Comparison of ENCODE assay signal across 8 cellular contexts in the genomic region with DNA sequence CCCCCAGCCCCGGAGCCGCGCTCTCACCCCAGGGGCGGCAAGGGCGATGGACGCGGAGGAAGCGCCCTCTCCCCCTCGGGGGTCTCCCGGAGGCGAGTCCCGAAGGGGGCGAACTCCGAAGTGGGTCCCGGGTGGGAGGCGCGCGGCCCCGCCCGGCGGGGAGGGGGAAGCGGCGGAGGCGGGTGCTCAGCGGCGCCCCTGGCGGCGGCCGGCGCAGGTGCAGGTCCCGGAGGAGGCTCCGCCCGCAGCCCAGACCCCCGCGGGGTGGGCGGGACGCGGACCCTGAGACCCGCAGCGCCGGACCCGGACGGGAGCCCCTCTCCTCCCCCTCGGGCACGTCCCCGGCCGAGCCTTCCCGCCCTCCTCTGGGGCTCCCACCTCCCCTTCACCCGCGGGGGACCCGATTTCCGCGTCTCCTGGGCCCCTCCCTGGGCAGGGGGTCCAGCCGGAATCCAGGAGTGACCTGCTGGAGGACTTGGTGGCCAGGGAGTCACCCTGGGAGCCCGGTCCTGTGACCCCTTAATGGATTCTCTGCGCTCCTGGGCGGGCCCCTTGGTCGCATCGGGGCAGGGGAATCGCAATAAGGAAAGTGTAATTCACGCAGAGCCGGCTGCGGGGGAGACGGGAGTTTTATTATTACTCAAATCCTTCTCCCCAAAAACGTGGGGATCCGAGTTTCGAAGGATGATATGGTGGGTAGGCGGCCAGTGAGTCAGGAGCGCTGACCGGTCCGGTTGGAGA. TPM values are rescaled to one million over a fixed set of nuclear protein-coding genes. Genes with fewer than 3 reads are reported as not detected.
DNase-seq lines count a peak whose midpoint lies in the region; ATAC-seq, FAIRE-seq and TF ChIP-seq lines count a peak whose summit lies in the region.
"Not testable (repeated sequence)": the region's sequence is repeated elsewhere in the genome, so short reads cannot be mapped to it uniquely, and the experiment has no call there.

No MANE protein-coding gene starts in this region.

- H3K56ac ChIP-seq in H1 (replicated peaks; ENCODE audit: insufficient read length, low read depth, low read length): not testable (repeated sequence)

- H2BK15ac ChIP-seq in H1 (ENCODE audit: low read length): not testable (repeated sequence)

- CTCF ChIA-PET in OCI-LY7 (lab: Charles Lee; ENCODE audit: unreplicated experiment): interaction anchor here (1.5 kb wide), 1 partner anchor 29 kb away, joined by 5 read pairs; no protein-coding TSS in a partner anchor
- CTCF ChIA-PET in H1 (lab: Charles Lee; ENCODE audit: partially characterized antibody): interaction anchor here (1.5 to 1.9 kb wide), 3 partner anchors 42 to 61 kb away, joined by 6 to 8 read pairs (median 6); no protein-coding TSS in a partner anchor

- not testable (repeated sequence) for H2BK120ac ChIP-seq in H1 (replicated peaks; ENCODE audit: low read depth, low read length)

- H3K4me3 ChIP-seq in DND-41 (ENCODE audit: low read depth in 1 of 2, low read length in 2 of 2): not testable (repeated sequence)
- H3K4me3 ChIP-seq in OCI-LY7 (ENCODE audit: low read depth, low read length, poor library complexity, severe bottlenecking) (peak overlapping the region; percentile 67), H1 (ENCODE audit: extremely low read depth in 1 of 4, insufficient read depth in 2 of 4, low read depth in 3 of 4, low read length in 4 of 4) (peak overlapping the region in 1 of 4 experiments; percentile 39; a peak in 1 of 8 replicates), tibial artery (peak overlapping the region; percentile 47 to 50)

- peaks cover 14% of the 10 kb centered on the region for H4K20me1 ChIP-seq in DND-41 (ENCODE audit: insufficient read depth, low read length)
- H4K20me1 ChIP-seq in OCI-LY7 (ENCODE audit: insufficient read depth, low read length); H1 (replicated peaks in 1 of 2; ENCODE audit: control insufficient read depth in 1 of 2, insufficient read depth in 2 of 2, low read length in 2 of 2): not testable (repeated sequence)

- peak overlapping the region; percentile 80 for H3K27ac Mint-ChIP-seq in osteocyte (ENCODE audit: unreplicated experiment)

- WGBS in H1 (ENCODE audit: extremely low coverage in 1 of 2, insufficient coverage in 1 of 2, insufficient read length in 1 of 2, insufficient replicate concordance in 2 of 2, low coverage in 1 of 2, low lambda C conversion rate in 2 of 2, missing lambda C conversion rate in 1 of 2), 2 experiments: 33% methylated on average over 10 of the region's 71 CpGs; no CpG with 5 or more reads in 1 of the 2 experiments

- H2AFZ ChIP-seq in DND-41 (ENCODE audit: low read depth, low read length); OCI-LY7 (ENCODE audit: low read length); H1 (ENCODE audit: low read length): not testable (repeated sequence)

- ATAC-seq in DND-41 (ENCODE audit: insufficient read depth, low read depth) (peak; percentile 18), HG02642 (IDR thresholded peaks at IDR 0.05; ENCODE audit: poor library complexity, unreplicated experiment) (peak; percentile 39), left colon (peak; percentile 36)

- H4K5ac ChIP-seq in H1 (ENCODE audit: insufficient read length, low read depth, low read length): not testable (repeated sequence)

- H3K27ac ChIP-seq in DND-41 (ENCODE audit: low read length) (peak overlapping the region; percentile 83), tibial artery (peak overlapping the region in 1 of 2 donors; percentile 64)
- not testable (repeated sequence) for H3K27ac ChIP-seq in OCI-LY7 (ENCODE audit: low read depth, low read length, poor library complexity, severe bottlenecking); H1 (ENCODE audit: low read depth, low read length)

- H3K79me2 ChIP-seq in DND-41 (ENCODE audit: insufficient read depth, low read length) (peaks cover 37% of the 10 kb centered on the region), H1 (ENCODE audit: control insufficient read depth in 1 of 2, insufficient read depth in 2 of 2, low read length in 2 of 2) (peaks cover 0 to 21% of the 10 kb centered on the region in 2 experiments; a peak in 2 of 4 replicates)
- not testable (repeated sequence) for H3K79me2 ChIP-seq in OCI-LY7 (ENCODE audit: insufficient read depth, low read depth, low read length)

- H4K8ac ChIP-seq in H1 (ENCODE audit: extremely low read depth, insufficient read depth, low read length): not testable (repeated sequence)

- H3K9me3 ChIP-seq in DND-41 (ENCODE audit: insufficient read depth, low read length, severe bottlenecking); OCI-LY7 (ENCODE audit: low read length); H1 (ENCODE audit: insufficient read depth in 2 of 2, low read depth in 1 of 2, low read length in 1 of 2); tibial artery: not testable (repeated sequence)

- not testable (repeated sequence) for TF ChIP-seq RAD21 in H1 (IDR thresholded peaks at IDR 0.05 in 1 of 2, conservative IDR thresholded peaks at IDR 0.05 in 1 of 2; ENCODE audit: low read depth in 2 of 2, low read length in 2 of 2)

- H3K4me3 Mint-ChIP-seq in osteocyte (ENCODE audit: unreplicated experiment): peak overlapping the region; percentile 65

- not testable (repeated sequence) for H3K27me3 Mint-ChIP-seq in osteocyte (ENCODE audit: unreplicated experiment)

- H3K4me2 ChIP-seq in DND-41 (ENCODE audit: insufficient read depth, low read length) (peak overlapping the region; percentile 39), OCI-LY7 (ENCODE audit: low read length) (peak overlapping the region; percentile 68), H1 (ENCODE audit: insufficient read depth in 1 of 2, low read depth in 2 of 2, low read length in 2 of 2) (peak overlapping the region; percentile 52 to 75; a peak in 2 of 4 replicates)

- H3K36me3 ChIP-seq in DND-41 (ENCODE audit: insufficient read depth, low read length): peaks cover 20% of the 10 kb centered on the region
- not testable (repeated sequence) for H3K36me3 ChIP-seq in OCI-LY7 (ENCODE audit: insufficient read depth, low read length); H1 (ENCODE audit: control insufficient read depth in 2 of 4, insufficient read depth in 4 of 4, low read length in 3 of 4); tibial artery

- H3K4me1 ChIP-seq in DND-41 (ENCODE audit: insufficient read depth, low read length) (peaks cover 56% of the 10 kb centered on the region), OCI-LY7 (ENCODE audit: insufficient read depth, low read length, poor library complexity, severe bottlenecking) (peaks cover 51% of the 10 kb centered on the region), H1 (replicated peaks in 1 of 4; ENCODE audit: control insufficient read depth in 3 of 4, insufficient read depth in 4 of 4, low read length in 3 of 4) (peaks cover 10 to 49% (median 42%) of the 10 kb centered on the region in 4 experiments), tibial artery (peaks cover 0 to 38% (median 25%) of the 10 kb centered on the region in 4 donors)

- not testable (repeated sequence) for H3K18ac ChIP-seq in H1 (ENCODE audit: extremely low read depth, low read length)

- not testable (repeated sequence) for H3K4ac ChIP-seq in H1 (replicated peaks; ENCODE audit: insufficient read length, low read depth, low read length)

- not testable (repeated sequence) for H2AK5ac ChIP-seq in H1 (ENCODE audit: low read depth, low read length)

- H4K91ac ChIP-seq in H1 (replicated peaks; ENCODE audit: insufficient read length, low read length): not testable (repeated sequence)

- DNase-seq in DND-41; OCI-LY7 (ENCODE audit: low spot score); H1 (ENCODE audit: low read depth in 1 of 2, low spot score in 2 of 2); left colon; osteocyte (ENCODE audit: extremely low spot score, unreplicated experiment); tibial artery: not testable (repeated sequence)
- DNase-seq in activated effector memory CD4-positive, alpha-beta T cell treated with anti-CD3 and anti-CD28 coated beads, Interleukin-2, amount 50 U/mL, for 16 hours: peak; percentile 77

- FAIRE-seq in H1 (lab: Jason Lieb, UNC): not testable (repeated sequence)

- not testable (repeated sequence) for H2BK12ac ChIP-seq in H1 (ENCODE audit: low read depth, low read length)

- H3K23me2 ChIP-seq in H1 (ENCODE audit: low read depth, low read length): peaks cover 21% of the 10 kb centered on the region; the same call in 1 of the 2 replicates

- intact Hi-C loops in OCI-LY7 (cut with micrococcal nuclease; ENCODE audit: unreplicated experiment); left colon (cut with DNase I, micrococcal nuclease); tibial artery (cut with DNase I; ENCODE audit: low total_unique reads): not testable (repeated sequence)

- TF ChIP-seq CTCF in DND-41 (IDR thresholded peaks at IDR 0.05; ENCODE audit: borderline replicate concordance, extremely low read depth, low read length, poor library complexity, severe bottlenecking); OCI-LY7 (conservative IDR thresholded peaks at IDR 0.05; ENCODE audit: low read length); H1 (IDR thresholded peaks at IDR 0.05; ENCODE audit: control extremely low read depth in 1 of 3, insufficient read depth in 1 of 3, low read depth in 1 of 3, low read length in 3 of 3); osteocyte (IDR thresholded peaks at IDR 0.05); tibial artery (IDR thresholded peaks at IDR 0.05): not testable (repeated sequence)

- H3K9me3 Mint-ChIP-seq in osteocyte (ENCODE audit: unreplicated experiment): not testable (repeated sequence)

- not testable (repeated sequence) for H2BK5ac ChIP-seq in H1 (ENCODE audit: low read depth, low read length)

- not testable (repeated sequence) for H3K27me3 ChIP-seq in DND-41 (ENCODE audit: insufficient read depth, low read length, poor library complexity); H1 (replicated peaks in 1 of 4; ENCODE audit: control insufficient read depth in 3 of 4, extremely low read depth in 1 of 4, insufficient read depth in 3 of 4, low read length in 3 of 4); tibial artery

- peaks cover 53% of the 10 kb centered on the region for H3K4me1 Mint-ChIP-seq in osteocyte (ENCODE audit: unreplicated experiment)

- not testable (repeated sequence) for TF ChIP-seq POLR2A in H1 (IDR thresholded peaks at IDR 0.05; ENCODE audit: control extremely low read depth in 1 of 2, low read depth in 2 of 2, low read length in 2 of 2)

- H3K9ac ChIP-seq in DND-41 (ENCODE audit: low read depth, low read length): peak overlapping the region; percentile 72; the same call in 1 of the 2 replicates
- not testable (repeated sequence) for H3K9ac ChIP-seq in H1 (replicated peaks in 1 of 4; ENCODE audit: extremely low read depth in 1 of 4, low read depth in 3 of 4, low read length in 3 of 4)

- BruUV-seq in OCI-LY7 (replicated peaks; lab: Mats Ljungman, UMichigan): not testable (repeated sequence)

- POLR2A ChIA-PET in OCI-LY7 (lab: Charles Lee): interaction anchor here (2.3 kb wide), 1 partner anchor 19 kb away, joined by 17 read pairs; no protein-coding TSS in a partner anchor
- POLR2A ChIA-PET in H1 (lab: Charles Lee; ENCODE audit: partially characterized antibody): interaction anchor here (0.8 to 1.3 kb wide), 3 partner anchors 16 to 38 kb away, joined by 3 read pairs; no protein-coding TSS in a partner anchor

- not testable (repeated sequence) for H3K23ac ChIP-seq in H1 (ENCODE audit: insufficient read length)

- H3K79me1 ChIP-seq in H1 (ENCODE audit: low read depth, low read length): not testable (repeated sequence)

- not testable (repeated sequence) for H3K36me3 Mint-ChIP-seq in osteocyte (ENCODE audit: unreplicated experiment)

- not testable (repeated sequence) for H3K14ac ChIP-seq in H1 (ENCODE audit: insufficient read length)

- H2BK20ac ChIP-seq in H1 (ENCODE audit: low read length): not testable (repeated sequence)

- TF ChIP-seq EP300 in H1 (IDR thresholded peaks at IDR 0.05; ENCODE audit: borderline replicate concordance in 1 of 2, low read depth in 2 of 2, low read length in 2 of 2): not testable (repeated sequence)

- not testable (repeated sequence) for H3K9me2 ChIP-seq in OCI-LY7 (ENCODE audit: insufficient read depth, low read length)

RNA-seq across cellular contexts. Expression of gene IFITM1, which starts 2.7 kb away (rescaled TPM):
- total RNA-seq in OCI-LY7 (2014; rRNA removed; shearing (Covaris generic)): 30.3 and 36.4 TPM in 2 replicates
- 72.4 TPM in 2 replicates for total RNA-seq in OCI-LY7 (2022)
- 394 and 417 TPM in 2 replicates for total RNA-seq in H1 (2021; fragmentation: NEBNext Ultra II Directional; extraction: Animal tissue kit (Norgen Biotek cat#: 25700))
- 1,464 and 1,887 TPM in 2 replicates for polyA plus RNA-seq in H1 (2011; rRNA removed)
- polyA plus RNA-seq in H1 (2011; cell fraction: cytosol; rRNA removed): 1,079 TPM
- polyA plus RNA-seq in H1 (2011; cell fraction: nucleus; rRNA removed): 974 TPM
- 247 to 559 TPM (median 446 TPM) in 4 replicates for polyA plus RNA-seq in H1 (2012, experiment 1 of 2)
- polyA plus RNA-seq in H1 (2012, experiment 2 of 2): 534 TPM
- 788 TPM for polyA plus RNA-seq in H1 (2013, experiment 1 of 2)
- 902 TPM for polyA plus RNA-seq in H1 (2013, experiment 2 of 2)
- polyA minus RNA-seq in H1 (2011; rRNA and poly(A)+ RNA removed): 336 and 605 TPM in 2 replicates
- 285 TPM for polyA minus RNA-seq in H1 (2011; cell fraction: cytosol; rRNA and poly(A)+ RNA removed)
- 204 TPM for polyA minus RNA-seq in H1 (2011; cell fraction: nucleus; rRNA and poly(A)+ RNA removed)
- total RNA-seq in left colon: 100 to 1,000 TPM in 1 of 2 donors, 10 to 100 TPM in 1; 85.6 to 127 TPM
- 352 and 355 TPM in 2 replicates for total RNA-seq in osteocyte

RNA-seq across cellular contexts. Expression of gene IFITM2, which starts 3.6 kb away (rescaled TPM):
- 9.5 and 22.1 TPM in 2 replicates for total RNA-seq in OCI-LY7 (2014; rRNA removed; shearing (Covaris generic))
- total RNA-seq in OCI-LY7 (2022) (110 and 117 TPM in 2 replicates), left colon (100 to 1,000 TPM in 1 of 2 donors, 10 to 100 TPM in 1; 87.7 to 133 TPM), osteocyte (671 and 698 TPM in 2 replicates)
- 363 and 399 TPM in 2 replicates for total RNA-seq in H1 (2021; fragmentation: NEBNext Ultra II Directional; extraction: Animal tissue kit (Norgen Biotek cat#: 25700))
- 764 and 902 TPM in 2 replicates for polyA plus RNA-seq in H1 (2011; rRNA removed)
- 381 TPM for polyA plus RNA-seq in H1 (2011; cell fraction: cytosol; rRNA removed)
- polyA plus RNA-seq in H1 (2011; cell fraction: nucleus; rRNA removed): 326 TPM
- 487 to 716 TPM (median 624 TPM) in 4 replicates for polyA plus RNA-seq in H1 (2012, experiment 1 of 2)
- polyA plus RNA-seq in H1 (2012, experiment 2 of 2): 666 TPM
- polyA plus RNA-seq in H1 (2013, experiment 1 of 2): 1,170 TPM
- 1,490 TPM for polyA plus RNA-seq in H1 (2013, experiment 2 of 2)
- 220 and 246 TPM in 2 replicates for polyA minus RNA-seq in H1 (2011; rRNA and poly(A)+ RNA removed)
- 86.5 TPM for polyA minus RNA-seq in H1 (2011; cell fraction: cytosol; rRNA and poly(A)+ RNA removed)
- 58.9 TPM for polyA minus RNA-seq in H1 (2011; cell fraction: nucleus; rRNA and poly(A)+ RNA removed)

RNA-seq across cellular contexts. Expression of gene IFITM3, which starts 9.5 kb away (rescaled TPM):
- total RNA-seq in OCI-LY7 (2014; rRNA removed; shearing (Covaris generic)): 0.95 and 1.5 TPM in 2 replicates
- total RNA-seq in OCI-LY7 (2022) (1.5 and 2.2 TPM in 2 replicates), left colon (100 to 1,000 TPM; 118 to 136 TPM), osteocyte (1,725 and 1,814 TPM in 2 replicates)
- 230 and 238 TPM in 2 replicates for total RNA-seq in H1 (2021; fragmentation: NEBNext Ultra II Directional; extraction: Animal tissue kit (Norgen Biotek cat#: 25700))
- polyA plus RNA-seq in H1 (2011; rRNA removed): 666 and 779 TPM in 2 replicates
- polyA plus RNA-seq in H1 (2011; cell fraction: cytosol; rRNA removed): 365 TPM
- 320 TPM for polyA plus RNA-seq in H1 (2011; cell fraction: nucleus; rRNA removed)
- 512 to 625 TPM (median 570 TPM) in 4 replicates for polyA plus RNA-seq in H1 (2012, experiment 1 of 2)
- polyA plus RNA-seq in H1 (2012, experiment 2 of 2): 529 TPM
- 497 TPM for polyA plus RNA-seq in H1 (2013, experiment 1 of 2)
- 568 TPM for polyA plus RNA-seq in H1 (2013, experiment 2 of 2)
- 133 and 217 TPM in 2 replicates for polyA minus RNA-seq in H1 (2011; rRNA and poly(A)+ RNA removed)
- 219 TPM for polyA minus RNA-seq in H1 (2011; cell fraction: cytosol; rRNA and poly(A)+ RNA removed)
- 99.5 TPM for polyA minus RNA-seq in H1 (2011; cell fraction: nucleus; rRNA and poly(A)+ RNA removed)

RNA-seq across cellular contexts. Expression of gene IFITM5, which starts 11.9 kb away (rescaled TPM):
- total RNA-seq in OCI-LY7 (2014; rRNA removed; shearing (Covaris generic)): not detected in 2 replicates
- total RNA-seq in OCI-LY7 (2022): not detected in 2 replicates
- not detected in 2 replicates for total RNA-seq in H1 (2021; fragmentation: NEBNext Ultra II Directional; extraction: Animal tissue kit (Norgen Biotek cat#: 25700))
- polyA plus RNA-seq in H1 (2011; rRNA removed): 0.50 TPM in 1 of 2 replicates, not detected in the other
- polyA plus RNA-seq in H1 (2011; cell fraction: cytosol; rRNA removed): 0.21 TPM
- polyA plus RNA-seq in H1 (2011; cell fraction: nucleus; rRNA removed): 0.30 TPM
- polyA plus RNA-seq in H1 (2012, experiment 1 of 2): 0.33 TPM in 1 of 4 replicates, not detected in the others
- polyA plus RNA-seq in H1 (2012, experiment 2 of 2): not detected
- polyA plus RNA-seq in H1 (2013, experiment 1 of 2): 0.26 TPM
- polyA plus RNA-seq in H1 (2013, experiment 2 of 2): 0.11 TPM
- polyA minus RNA-seq in H1 (2011; rRNA and poly(A)+ RNA removed): not detected in 2 replicates
- not detected for polyA minus RNA-seq in H1 (2011; cell fraction: cytosol; rRNA and poly(A)+ RNA removed)
- not detected for polyA minus RNA-seq in H1 (2011; cell fraction: nucleus; rRNA and poly(A)+ RNA removed)
- not detected for total RNA-seq in left colon
- not detected in 2 replicates for total RNA-seq in osteocyte

RNA-seq across cellular contexts. Expression of gene PGGHG, which starts 22.3 kb away (rescaled TPM):
- 6.3 and 7.0 TPM in 2 replicates for total RNA-seq in OCI-LY7 (2014; rRNA removed; shearing (Covaris generic))
- total RNA-seq in OCI-LY7 (2022) (0.93 and 1.2 TPM in 2 replicates), left colon (10 to 100 TPM; 18.8 to 20.6 TPM), osteocyte (39.9 and 43.4 TPM in 2 replicates)
- total RNA-seq in H1 (2021; fragmentation: NEBNext Ultra II Directional; extraction: Animal tissue kit (Norgen Biotek cat#: 25700)): 52.9 and 60.7 TPM in 2 replicates
- polyA plus RNA-seq in H1 (2011; rRNA removed): 34.8 and 61.4 TPM in 2 replicates
- 56.3 TPM for polyA plus RNA-seq in H1 (2011; cell fraction: cytosol; rRNA removed)
- 681 TPM for polyA plus RNA-seq in H1 (2011; cell fraction: nucleus; rRNA removed)
- polyA plus RNA-seq in H1 (2012, experiment 1 of 2): 50.3 to 86.1 TPM (median 73.3 TPM) in 4 replicates
- 36.1 TPM for polyA plus RNA-seq in H1 (2012, experiment 2 of 2)
- polyA plus RNA-seq in H1 (2013, experiment 1 of 2): 44.0 TPM
- polyA plus RNA-seq in H1 (2013, experiment 2 of 2): 38.3 TPM
- polyA minus RNA-seq in H1 (2011; rRNA and poly(A)+ RNA removed): 8.6 and 10.8 TPM in 2 replicates
- 17.0 TPM for polyA minus RNA-seq in H1 (2011; cell fraction: cytosol; rRNA and poly(A)+ RNA removed)
- polyA minus RNA-seq in H1 (2011; cell fraction: nucleus; rRNA and poly(A)+ RNA removed): 53.3 TPM

Comparison
In these comparisons a context has a peak if more than half of its experiments do, and no peak if none do; other contexts are left out.
1. RNA of gene IFITM3, which starts 9.5 kb away (total RNA-seq): 1,725 to 1,814 TPM in osteocyte, 230 to 238 TPM in H1 and 118 to 136 TPM in left colon; 0.95 to 2.2 TPM in OCI-LY7; every median in the first group is over 10 times any median in the second.
2. Peak in every context shown above with its lines, with median percentiles within 50 percentile points of each other: ATAC-seq and H3K4me2 ChIP-seq.